Comparison of ENCODE assay signal across 8 cellular contexts in the genomic region with DNA sequence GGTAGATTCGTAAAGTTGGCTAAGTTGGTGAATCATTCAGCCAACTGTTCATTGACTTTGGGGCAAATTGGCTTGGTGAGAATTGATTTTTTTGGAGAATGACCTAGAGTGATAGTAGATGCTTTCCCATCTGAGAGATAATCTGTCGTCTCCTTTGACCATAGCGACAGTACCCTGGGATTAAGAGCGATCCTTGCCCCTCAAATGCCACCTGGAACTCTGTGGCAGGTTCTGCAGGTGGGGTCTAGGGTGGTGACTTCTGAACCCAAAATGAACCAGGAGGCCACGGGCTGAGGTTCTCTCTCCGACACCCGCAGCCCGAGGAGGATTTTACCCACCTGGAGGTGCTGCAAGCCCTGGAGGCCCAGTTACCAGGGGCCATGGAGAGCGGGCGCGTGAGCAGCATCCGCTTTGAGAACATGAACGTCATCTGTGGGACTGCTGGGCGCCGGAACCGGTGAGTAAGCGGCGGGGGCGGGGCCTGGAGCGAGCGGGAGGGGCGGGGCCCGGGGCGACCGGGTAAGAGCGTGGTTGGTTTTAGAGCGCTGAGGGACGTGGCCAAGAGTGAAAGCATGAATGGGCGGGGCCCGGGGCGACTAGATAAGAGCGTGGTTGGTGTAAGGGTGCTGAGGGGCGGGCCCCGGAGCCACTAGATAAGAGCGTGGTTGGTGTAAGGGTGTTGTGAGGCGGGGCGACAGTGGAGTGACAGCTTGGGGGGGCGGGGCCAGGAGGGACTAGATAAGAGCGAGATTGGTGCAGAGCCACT. TPM values are rescaled to one million over a fixed set of nuclear protein-coding genes. Genes with fewer than 3 reads are reported as not detected.
DNase-seq lines count a peak whose midpoint lies in the region; ATAC-seq and TF ChIP-seq lines count a peak whose summit lies in the region.

No MANE protein-coding gene starts in this region.

- peaks cover 4% of the 10 kb centered on the region for H3K9me3 Mint-ChIP-seq in activated naive CD8-positive, alpha-beta T cell treated with anti-CD3 and anti-CD28 coated beads, Interleukin-2, amount 10 ng/mL, durations not matched to agents 7 days and 5 days

- no peaks in the 10 kb centered on the region for H3K9me2 ChIP-seq in Karpas-422 (replicated peaks; ENCODE audit: insufficient read depth, low read length)

- WGBS in thyroid gland, 2 donors: 8 to 9% methylated on average over 23 of the region's 39 CpGs

- peak overlapping the region; percentile 98 for H3K27ac Mint-ChIP-seq in activated naive CD8-positive, alpha-beta T cell treated with anti-CD3 and anti-CD28 coated beads, Interleukin-2, amount 10 ng/mL, durations not matched to agents 7 days and 5 days

- peaks cover 15% of the 10 kb centered on the region for H3K4me1 ChIP-seq in Karpas-422 (ENCODE audit: low read length)
- no peaks in the 10 kb centered on the region for H3K4me1 ChIP-seq in parathyroid adenoma
- H3K4me1 ChIP-seq in thyroid gland: peaks cover 15 to 18% of the 10 kb centered on the region in 2 donors

- H3K4me3 ChIP-seq in Karpas-422 (ENCODE audit: low read length): peak overlapping the region; percentile 60
- H3K4me3 ChIP-seq in parathyroid adenoma (ENCODE audit: low read depth, low read length): peak overlapping the region; percentile 91
- peak overlapping the region in 1 of 3 donors; percentile 15 for H3K4me3 ChIP-seq in thyroid gland (replicated peaks in 1 of 3)

- no peak for TF ChIP-seq POLR2A in thyroid gland (IDR thresholded peaks at IDR 0.05)

- H3K79me2 ChIP-seq in Karpas-422 (ENCODE audit: low read length) (no peaks in the 10 kb centered on the region), parathyroid adenoma (no peaks in the 10 kb centered on the region)

- peak; percentile 93 for ATAC-seq in activated naive CD8-positive, alpha-beta T cell treated with anti-CD3 and anti-CD28 coated beads, Interleukin-2, amount 10 ng/mL, durations not matched to agents 7 days and 5 days (ENCODE audit: low read depth)
- no peak for ATAC-seq in GM21390 (IDR thresholded peaks at IDR 0.05; ENCODE audit: unreplicated experiment)

- POLR2A ChIA-PET in activated naive CD8-positive, alpha-beta T cell treated with anti-CD3 and anti-CD28 coated beads, Interleukin-2, amount 10 ng/mL, durations not matched to agents 7 days and 5 days (lab: Charles Lee): interaction anchor here (1.2 kb wide), 2 partner anchors 67 to 282 kb away, joined by 3 read pairs; a partner anchor contains a TSS

- H3K27ac ChIP-seq in Karpas-422 (ENCODE audit: low read length) (no peak overlapping the region), parathyroid adenoma (peak overlapping the region; percentile 99), thyroid gland (no peak overlapping the region)

- peak overlapping the region; percentile 47; the same call in 1 of the 2 replicates for H2AFZ ChIP-seq in Karpas-422 (ENCODE audit: low read length)
- peak overlapping the region; percentile 96 for H2AFZ ChIP-seq in parathyroid adenoma

- no peaks in the 10 kb centered on the region for H3K9me3 ChIP-seq in Karpas-422 (ENCODE audit: low read length)
- no peaks in the 10 kb centered on the region for H3K9me3 ChIP-seq in parathyroid adenoma (ENCODE audit: control insufficient read depth, low read length)
- no peaks in the 10 kb centered on the region for H3K9me3 ChIP-seq in thyroid gland

- peak overlapping the region; percentile 91 for H3K4me3 Mint-ChIP-seq in activated naive CD8-positive, alpha-beta T cell treated with anti-CD3 and anti-CD28 coated beads, Interleukin-2, amount 10 ng/mL, durations not matched to agents 7 days and 5 days

- H3K4me1 Mint-ChIP-seq in activated naive CD8-positive, alpha-beta T cell treated with anti-CD3 and anti-CD28 coated beads, Interleukin-2, amount 10 ng/mL, durations not matched to agents 7 days and 5 days: peaks cover 18% of the 10 kb centered on the region

- no peaks in the 10 kb centered on the region for H3K36me3 Mint-ChIP-seq in activated naive CD8-positive, alpha-beta T cell treated with anti-CD3 and anti-CD28 coated beads, Interleukin-2, amount 10 ng/mL, durations not matched to agents 7 days and 5 days

- H4K20me1 ChIP-seq in Karpas-422 (ENCODE audit: insufficient read depth, low read depth, low read length): no peaks in the 10 kb centered on the region

- peaks cover 37% of the 10 kb centered on the region for H3K27me3 Mint-ChIP-seq in activated naive CD8-positive, alpha-beta T cell treated with anti-CD3 and anti-CD28 coated beads, Interleukin-2, amount 10 ng/mL, durations not matched to agents 7 days and 5 days

- H3K27me3 ChIP-seq in Karpas-422 (ENCODE audit: low read length): no peaks in the 10 kb centered on the region
- no peaks in the 10 kb centered on the region for H3K27me3 ChIP-seq in parathyroid adenoma (ENCODE audit: control insufficient read depth, insufficient read depth, low read length)
- no peaks in the 10 kb centered on the region for H3K27me3 ChIP-seq in thyroid gland

- intact Hi-C loops in head of caudate nucleus (cut with DNase I): no loop called here
- intact Hi-C loops in thyroid gland (cut with DNase I): no loop called here

- peak; percentile 99 for DNase-seq in GF-D8 (lab: John Stamatoyannopoulos, UW)
- peak; percentile 97 for DNase-seq in Karpas-422
- peak; percentile 100 for DNase-seq in SW480 (ENCODE audit: low spot score)
- peak; percentile 89 for DNase-seq in activated naive CD8-positive, alpha-beta T cell treated with anti-CD3 and anti-CD28 coated beads, Interleukin-2, amount 10 ng/mL, durations not matched to agents 7 days and 5 days
- peak; percentile 91 to 100 (median 98) for DNase-seq in head of caudate nucleus
- DNase-seq in thyroid gland: peak; percentile 78 to 97

- H3K4me2 ChIP-seq in Karpas-422 (ENCODE audit: low read depth, low read length, poor library complexity, severe bottlenecking) (peak overlapping the region; percentile 51), parathyroid adenoma (ENCODE audit: low read length) (peak overlapping the region; percentile 96)

- no peak for TF ChIP-seq CTCF in parathyroid adenoma (IDR thresholded peaks at IDR 0.05)
- TF ChIP-seq CTCF in thyroid gland (IDR thresholded peaks at IDR 0.05): no peak

- H3K9ac ChIP-seq in Karpas-422 (ENCODE audit: low read length) (peak overlapping the region; percentile 65), parathyroid adenoma (no peak overlapping the region)

- no peaks in the 10 kb centered on the region for H3K36me3 ChIP-seq in Karpas-422 (ENCODE audit: insufficient read depth, low read length)
- no peaks in the 10 kb centered on the region for H3K36me3 ChIP-seq in parathyroid adenoma (ENCODE audit: control insufficient read depth, insufficient read depth, low read length)
- no peaks in the 10 kb centered on the region for H3K36me3 ChIP-seq in thyroid gland

RNA-seq across cellular contexts. Expression of a gene that starts 8.6 kb away (rescaled TPM):
- 1.1 TPM in 1 of 2 replicates, not detected in the other for total RNA-seq in Karpas-422 (2014; rRNA removed; shearing (Covaris generic); ENCODE audit: low replicate concordance)
- 1 to 10 TPM in 1 of 2 experiments, under 1 TPM in 1; 0.75 to 2.0 TPM for total RNA-seq in activated naive CD8-positive, alpha-beta T cell treated with anti-CD3 and anti-CD28 coated beads, Interleukin-2, amount 10 ng/mL, durations not matched to agents 7 days and 5 days
- 1 to 10 TPM in 1 of 4 donors, not detected in 3; 1.7 TPM for total RNA-seq in thyroid gland

RNA-seq across cellular contexts. Expression of a gene that starts 18.2 kb away (rescaled TPM):
- total RNA-seq in Karpas-422 (2014; rRNA removed; shearing (Covaris generic); ENCODE audit: low replicate concordance): 0.11 TPM in 1 of 2 replicates, not detected in the other
- under 1 TPM; 0.17 TPM for total RNA-seq in activated naive CD8-positive, alpha-beta T cell treated with anti-CD3 and anti-CD28 coated beads, Interleukin-2, amount 10 ng/mL, durations not matched to agents 7 days and 5 days
- total RNA-seq in thyroid gland: 1 to 10 TPM in 2 of 4 donors, under 1 TPM in 1, not detected in 1; 0.67 to 1.4 (median 1.3) TPM
